ENCODE assay signal across 28 cellular contexts in genomic region chr12:122558721-122559641, GRCh38.
DNase-seq lines count a peak whose midpoint lies in the region; ATAC-seq lines count a peak whose summit lies in the region.
"Had no signal": no experiment of that assay in that cellular context is flagged by ENCODE, and none has a peak within 500 bp of the region (broad histone marks: within the 10 kb centered on the region; RNA-seq: fewer than 3 reads in every experiment).

No MANE protein-coding gene starts in this region.

- peaks cover 26% of the 10 kb centered on the region for H3K4me1 Mint-ChIP-seq in stimulated activated memory B cell treated with anti-CD40 and anti-IgM and Interleukin-4, amounts not matched to agents 10 μg/mL and 1 μg/mL and 100 μg/mL, for 72 hours

- no peaks in the 10 kb centered on the region for H3K27me3 Mint-ChIP-seq in stimulated activated memory B cell treated with anti-CD40 and anti-IgM and Interleukin-4, amounts not matched to agents 10 μg/mL and 1 μg/mL and 100 μg/mL, for 72 hours
- H3K27me3 Mint-ChIP-seq: activated naive CD8-positive, alpha-beta T cell; effector memory CD8-positive, alpha-beta T cell; progenitor cell of endocrine pancreas had no signal

- DNase-seq in amniotic stem cell (lab: John Stamatoyannopoulos, UW) (no peak), NOMO-1 treated with dmso at 0.1 percent for 144 hours (lab: John Stamatoyannopoulos, UW; ENCODE audit: unreplicated experiment) (no peak)
- DNase-seq: activated CD4-positive, alpha-beta T cell treated with anti-CD3 and anti-CD28 coated beads, Interleukin-2, amount 50 U/mL, for 48 hours; activated CD4-positive, CD25-positive, alpha-beta regulatory T cell; activated CD8-positive, alpha-beta memory T cell treated with anti-CD3 and anti-CD28 coated beads, Interleukin-2, amount 50 U/mL, for 48 hours; activated effector memory CD4-positive, alpha-beta T cell treated with Interleukin-2 at 50 U/mL for 16 hours; cortex of kidney; DMS79; effector memory CD8-positive, alpha-beta T cell; foreskin fibroblast; GF-D8; H7; left cardiac atrium; NCI-H1105 treated with DMSO at 0.1 percent for 48 hours; NCI-H2081 treated with DMSO at 0.1 percent for 48 hours; NCI-H226; stimulated activated CD4-positive, alpha-beta T cell treated with anti-CD3 and anti-CD28 coated beads, Interleukin-12 subunit alpha, Interleukin-12 subunit beta, amount 100 ng/mL, for 4 hours; stimulated activated CD4-positive, alpha-beta T cell treated with anti-CD3 and anti-CD28 coated beads, Interleukin-4, amount 100 ng/mL, for 1 hour had no signal

- no peaks in the 10 kb centered on the region for H3K9me3 Mint-ChIP-seq in stimulated activated memory B cell treated with anti-CD40 and anti-IgM and Interleukin-4, amounts not matched to agents 10 μg/mL and 1 μg/mL and 100 μg/mL, for 72 hours
- H3K9me3 Mint-ChIP-seq: CD14-positive monocyte; effector memory CD8-positive, alpha-beta T cell had no signal

- H3K27ac Mint-ChIP-seq in stimulated activated memory B cell treated with anti-CD40 and anti-IgM and Interleukin-4, amounts not matched to agents 10 μg/mL and 1 μg/mL and 100 μg/mL, for 72 hours: peak overlapping the region; percentile 92
- H3K27ac Mint-ChIP-seq: activated naive CD8-positive, alpha-beta T cell; effector memory CD8-positive, alpha-beta T cell; progenitor cell of endocrine pancreas had no signal

- peaks cover 28% of the 10 kb centered on the region for H3K36me3 Mint-ChIP-seq in stimulated activated memory B cell treated with anti-CD40 and anti-IgM and Interleukin-4, amounts not matched to agents 10 μg/mL and 1 μg/mL and 100 μg/mL, for 72 hours

- ATAC-seq in GM18511 (IDR thresholded peaks at IDR 0.05; ENCODE audit: unreplicated experiment) (peak; percentile 65), HG02840 (IDR thresholded peaks at IDR 0.05; ENCODE audit: low FRiP score, unreplicated experiment) (peak; percentile 67), HG03565 (IDR thresholded peaks at IDR 0.05; ENCODE audit: unreplicated experiment) (peak; percentile 33), GM18867 (IDR thresholded peaks at IDR 0.05; ENCODE audit: unreplicated experiment) (no peak)
- ATAC-seq in stimulated activated memory B cell treated with anti-CD40 and anti-IgM and Interleukin-4, amounts not matched to agents 10 μg/mL and 1 μg/mL and 100 μg/mL, for 72 hours: peak; percentile 80
- ATAC-seq: effector memory CD8-positive, alpha-beta T cell; K562; left cardiac atrium; sciatic nerve had no signal

- peak overlapping the region; percentile 61 for H3K4me3 Mint-ChIP-seq in stimulated activated memory B cell treated with anti-CD40 and anti-IgM and Interleukin-4, amounts not matched to agents 10 μg/mL and 1 μg/mL and 100 μg/mL, for 72 hours
- H3K4me3 Mint-ChIP-seq: activated naive CD8-positive, alpha-beta T cell; CD14-positive monocyte; effector memory CD8-positive, alpha-beta T cell had no signal
